13 cellular contexts compared by ENCODE assay signal in genomic region chr12:127398026-127398715, GRCh38.
"Had no signal": no experiment of that assay in that cellular context is flagged by ENCODE, and none has a peak within 500 bp of the region (broad histone marks: within the 10 kb centered on the region; RNA-seq: fewer than 3 reads in every experiment).

No MANE protein-coding gene starts in this region.

- ATAC-seq: activated CD4-positive, alpha-beta T cell treated with anti-CD3 and anti-CD28 coated beads for 36 hours; heart right ventricle; naive thymus-derived CD8-positive, alpha-beta T cell; pancreas; right lobe of liver; stimulated activated naive CD8-positive, alpha-beta T cell treated with anti-CD3 and anti-CD28 coated beads, Interleukin-15, amount 100 ng/mL, for 72 hours; WTC11 had no signal

- DNase-seq: activated CD4-positive, alpha-beta T cell treated with anti-CD3 and anti-CD28 coated beads for 36 hours; activated CD4-positive, alpha-beta T cell treated with anti-CD3 and anti-CD28 coated beads, Interleukin-2, amount 50 U/mL, for 48 hours; heart right ventricle; naive thymus-derived CD8-positive, alpha-beta T cell; pancreas; right lobe of liver; small intestine; stimulated activated CD4-positive, alpha-beta T cell treated with anti-CD3 and anti-CD28 coated beads, Interleukin-15, amount 100 ng/mL, for 24 hours; stimulated activated CD4-positive, alpha-beta T cell treated with anti-CD3 and anti-CD28 coated beads, Interleukin-2, amount 100 ng/mL, for 48 hours; stimulated activated naive CD8-positive, alpha-beta T cell treated with anti-CD3 and anti-CD28 coated beads, Interleukin-15, amount 100 ng/mL, for 72 hours; transverse colon; uterus had no signal
